34 cellular contexts compared by ENCODE assay signal in the genomic region with DNA sequence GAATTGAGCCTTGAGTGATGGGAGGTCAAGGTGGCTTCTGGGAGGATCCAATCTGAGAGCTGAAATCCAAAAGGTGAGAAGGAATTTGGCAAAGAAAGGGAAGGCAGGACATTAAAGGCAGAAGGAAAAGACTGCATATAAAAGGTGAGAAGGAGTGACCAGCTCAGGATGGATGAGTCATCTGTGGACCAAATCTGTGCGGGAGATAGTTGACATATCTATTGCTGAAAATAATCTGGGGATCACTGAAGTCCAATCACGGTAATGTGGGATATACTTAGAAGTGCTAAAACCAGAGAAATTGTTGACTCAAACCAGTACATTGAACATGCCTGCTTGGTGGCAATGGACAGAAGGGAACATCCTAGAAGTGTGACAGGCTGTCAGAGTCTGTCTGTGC.
"Had no signal": no experiment of that assay in that cellular context is flagged by ENCODE, and none has a peak within 500 bp of the region (broad histone marks: within the 10 kb centered on the region; RNA-seq: fewer than 3 reads in every experiment).

No MANE protein-coding gene starts in this region.

- DNase-seq: activated CD4-positive, alpha-beta memory T cell treated with anti-CD3 and anti-CD28 coated beads for 36 hours; activated CD4-positive, alpha-beta T cell treated with anti-CD3 and anti-CD28 coated beads, Interleukin-2, amount 10 ng/mL, durations not matched to agents 24 days and 14 days; activated CD4-positive, CD25-positive, alpha-beta regulatory T cell treated with anti-CD3 and anti-CD28 coated beads, Interleukin-2, amount 50 U/mL, for 72 hours; activated CD8-positive, alpha-beta memory T cell treated with anti-CD3 and anti-CD28 coated beads, Interleukin-2, amount 50 U/mL, for 4 hours; activated effector memory CD4-positive, alpha-beta T cell treated with anti-CD3 and anti-CD28 coated beads, Interleukin-2, amount 50 U/mL, for 16 hours; activated naive CD4-positive, alpha-beta T cell treated with anti-CD3 and anti-CD28 coated beads for 36 hours; activated naive CD8-positive, alpha-beta T cell treated with anti-CD3 and anti-CD28 coated beads for 36 hours; activated T-cell treated with anti-CD3 and anti-CD28 coated beads, Interleukin-2, amount 50 U/mL, for 1 hour; adrenal gland; aorta; body of pancreas; cerebellar nuclear complex; colonic mucosa; effector CD8-positive, alpha-beta T cell; gastrocnemius medialis; glutamatergic neuron; left cardiac atrium; left ventricle myocardium superior; naive B cell; ovary; retina; sigmoid colon; small intestine; stimulated activated CD4-positive, alpha-beta T cell treated with anti-CD3 and anti-CD28 coated beads, Interleukin-4, amount 100 ng/mL, for 24 hours; stimulated activated naive CD8-positive, alpha-beta T cell treated with anti-CD3 and anti-CD28 coated beads, Interleukin-15, amount 100 ng/mL, for 72 hours; substantia nigra had no signal

- H3K4me3 ChIP-seq: adrenal gland, body of pancreas, colonic mucosa, gastrocnemius medialis, ovary, prostate gland, sigmoid colon, vagina had no signal

- H3K9me3 ChIP-seq: adrenal gland, body of pancreas, colonic mucosa, gastrocnemius medialis, ovary, prostate gland, sigmoid colon, vagina had no signal

- H3K36me3 ChIP-seq: adrenal gland, colonic mucosa, gastrocnemius medialis, ovary, prostate gland, sigmoid colon, vagina had no signal

- H3K4me1 Mint-ChIP-seq: mesothelial cell of epicardium had no signal

- ATAC-seq: body of pancreas; gastrocnemius medialis; left cardiac atrium; left ventricle myocardium superior; stimulated activated memory B cell treated with anti-CD40 and anti-IgM and Interleukin-4, amounts not matched to agents 10 μg/mL and 1 μg/mL and 100 μg/mL, for 72 hours; stimulated activated naive CD8-positive, alpha-beta T cell treated with anti-CD3 and anti-CD28 coated beads, Interleukin-15, amount 100 ng/mL, for 72 hours had no signal

- H3K4me3 Mint-ChIP-seq: activated CD4-positive, alpha-beta memory T cell treated with anti-CD3 and anti-CD28 coated beads for 36 hours; activated CD4-positive, alpha-beta T cell treated with anti-CD3 and anti-CD28 coated beads, Interleukin-2, amount 10 ng/mL, durations not matched to agents 24 days and 14 days; activated naive CD4-positive, alpha-beta T cell treated with anti-CD3 and anti-CD28 coated beads for 36 hours; activated naive CD8-positive, alpha-beta T cell treated with anti-CD3 and anti-CD28 coated beads for 36 hours; activated T-helper 1 cell treated with anti-CD3 and anti-CD28 coated beads, Interleukin-12 subunit alpha, Interleukin-12 subunit beta, Interleukin-2, Interleukin-4 antibody, amounts not matched to agents 30 ng/mL and 10 ng/mL and 1 ng/mL, durations not matched to agents 14 hours and 24 hours and 36 hours; mesothelial cell of epicardium; stimulated activated memory B cell treated with anti-CD40 and anti-IgM and Interleukin-4, amounts not matched to agents 10 μg/mL and 1 μg/mL and 100 μg/mL, for 72 hours; stimulated activated naive CD8-positive, alpha-beta T cell treated with anti-CD3 and anti-CD28 coated beads, Interleukin-15, amount 100 ng/mL, for 72 hours; type B pancreatic cell had no signal

- H3K27ac ChIP-seq: adrenal gland, body of pancreas, colonic mucosa, gastrocnemius medialis, ovary, prostate gland, sigmoid colon, vagina had no signal

- H3K9me3 Mint-ChIP-seq: activated CD4-positive, alpha-beta memory T cell treated with anti-CD3 and anti-CD28 coated beads for 36 hours; activated CD4-positive, alpha-beta T cell treated with anti-CD3 and anti-CD28 coated beads, Interleukin-2, amount 10 ng/mL, durations not matched to agents 24 days and 14 days; activated naive CD4-positive, alpha-beta T cell treated with anti-CD3 and anti-CD28 coated beads for 36 hours; activated naive CD8-positive, alpha-beta T cell treated with anti-CD3 and anti-CD28 coated beads for 36 hours; activated T-helper 1 cell treated with anti-CD3 and anti-CD28 coated beads, Interleukin-12 subunit alpha, Interleukin-12 subunit beta, Interleukin-2, Interleukin-4 antibody, amounts not matched to agents 30 ng/mL and 10 ng/mL and 1 ng/mL, durations not matched to agents 14 hours and 24 hours and 36 hours; mesothelial cell of epicardium; naive B cell; stimulated activated memory B cell treated with anti-CD40 and anti-IgM and Interleukin-4, amounts not matched to agents 10 μg/mL and 1 μg/mL and 100 μg/mL, for 72 hours; stimulated activated naive CD8-positive, alpha-beta T cell treated with anti-CD3 and anti-CD28 coated beads, Interleukin-15, amount 100 ng/mL, for 72 hours; type B pancreatic cell had no signal

- H3K27ac Mint-ChIP-seq: activated CD4-positive, alpha-beta memory T cell treated with anti-CD3 and anti-CD28 coated beads for 36 hours; activated CD4-positive, alpha-beta T cell treated with anti-CD3 and anti-CD28 coated beads, Interleukin-2, amount 10 ng/mL, durations not matched to agents 24 days and 14 days; activated naive CD4-positive, alpha-beta T cell treated with anti-CD3 and anti-CD28 coated beads for 36 hours; activated naive CD8-positive, alpha-beta T cell treated with anti-CD3 and anti-CD28 coated beads for 36 hours; activated T-helper 1 cell treated with anti-CD3 and anti-CD28 coated beads, Interleukin-12 subunit alpha, Interleukin-12 subunit beta, Interleukin-2, Interleukin-4 antibody, amounts not matched to agents 30 ng/mL and 10 ng/mL and 1 ng/mL, durations not matched to agents 14 hours and 24 hours and 36 hours; mesothelial cell of epicardium; naive B cell; stimulated activated memory B cell treated with anti-CD40 and anti-IgM and Interleukin-4, amounts not matched to agents 10 μg/mL and 1 μg/mL and 100 μg/mL, for 72 hours; stimulated activated naive CD8-positive, alpha-beta T cell treated with anti-CD3 and anti-CD28 coated beads, Interleukin-15, amount 100 ng/mL, for 72 hours; type B pancreatic cell had no signal

- H3K36me3 Mint-ChIP-seq: activated CD4-positive, alpha-beta memory T cell treated with anti-CD3 and anti-CD28 coated beads for 36 hours; activated naive CD8-positive, alpha-beta T cell treated with anti-CD3 and anti-CD28 coated beads for 36 hours; mesothelial cell of epicardium; naive B cell; stimulated activated memory B cell treated with anti-CD40 and anti-IgM and Interleukin-4, amounts not matched to agents 10 μg/mL and 1 μg/mL and 100 μg/mL, for 72 hours; type B pancreatic cell had no signal

- FAIRE-seq: endometrium, keratinocyte, small intestine had no signal

- H3K27me3 ChIP-seq: adrenal gland, body of pancreas, colonic mucosa, gastrocnemius medialis, ovary, sigmoid colon, vagina had no signal

- H3K4me1 ChIP-seq: colonic mucosa, prostate gland had no signal
